Comparison of ENCODE assay signal across 24 cellular contexts in the genomic region with DNA sequence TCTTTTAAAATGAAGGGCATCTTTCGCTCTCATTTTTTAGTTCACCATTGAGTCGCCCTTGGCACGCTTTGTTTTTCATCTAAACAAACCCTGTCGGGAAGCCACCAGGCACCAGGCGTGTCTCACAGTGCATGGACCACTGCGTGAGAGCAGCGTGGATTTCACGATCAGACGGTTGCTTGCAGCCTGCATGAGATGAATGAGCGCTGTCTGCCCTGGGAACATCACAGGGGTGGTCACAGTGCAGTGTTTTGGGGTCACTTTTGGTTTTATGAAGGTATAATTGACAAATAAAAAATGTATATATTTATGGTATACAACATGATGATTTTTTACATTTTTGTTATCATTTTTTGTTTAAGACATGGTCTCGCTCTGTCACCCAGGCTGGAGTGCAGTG.
"Had no signal": no experiment of that assay in that cellular context is flagged by ENCODE, and none has a peak within 500 bp of the region (broad histone marks: within the 10 kb centered on the region; RNA-seq: fewer than 3 reads in every experiment).

No MANE protein-coding gene starts in this region.

- H3K4me3 ChIP-seq: stomach, suprapubic skin, testis, thoracic aorta, thyroid gland, tibial artery, tibial nerve, transverse colon, upper lobe of left lung, upper lobe of right lung, uterus, vagina had no signal

- H3K9me3 ChIP-seq: stomach, suprapubic skin, testis, thoracic aorta, thyroid gland, tibial artery, tibial nerve, transverse colon, upper lobe of left lung, upper lobe of right lung, uterus, vagina had no signal

- H3K27ac ChIP-seq: stomach, suprapubic skin, testis, thoracic aorta, thyroid gland, tibial artery, tibial nerve, transverse colon, upper lobe of left lung, upper lobe of right lung, uterus, vagina had no signal

- H3K4me1 ChIP-seq: stomach, testis, thyroid gland, tibial artery, tibial nerve, transverse colon, upper lobe of left lung, upper lobe of right lung, uterus, vagina had no signal

- DNase-seq: stimulated activated CD4-positive, alpha-beta T cell treated with anti-CD3 and anti-CD28 coated beads, Interleukin-2, amount 100 ng/mL, for 48 hours; stimulated activated CD4-positive, alpha-beta T cell treated with anti-CD3 and anti-CD28 coated beads, Interleukin-4, amount 100 ng/mL, for 1 hour; stimulated activated CD4-positive, alpha-beta T cell treated with anti-CD3 and anti-CD28 coated beads, Interleukin-4, amount 100 ng/mL, for 24 hours; stimulated activated CD4-positive, alpha-beta T cell treated with anti-CD3 and anti-CD28 coated beads, Interleukin-4, amount 100 ng/mL, for 4 hours; stimulated activated CD8-positive, alpha-beta memory T cell treated with anti-CD3 and anti-CD28 coated beads, Interleukin-4, amount 100 ng/mL, for 48 hours; stimulated activated naive B cell treated with anti-CD40 and anti-IgM and Interleukin-4, amounts not matched to agents 10 μg/mL and 1 μg/mL and 100 μg/mL, for 72 hours; stimulated activated naive CD4-positive, alpha-beta T cell; stimulated activated naive CD4-positive, alpha-beta T cell treated with Interleukin-2 at 50 U/mL for 16 hours; stimulated activated naive CD8-positive, alpha-beta T cell treated with anti-CD3 and anti-CD28 coated beads, Interleukin-15, amount 100 ng/mL, for 72 hours; stimulated activated naive CD8-positive, alpha-beta T cell treated with anti-CD3 and anti-CD28 coated beads, Interleukin-15, Interleukin-2, amounts not matched to agents 100 U/mL and 50 U/mL, for 24 hours; stomach; substantia nigra; testis; thyroid gland; tibial artery; transverse colon; trophoblast cell; upper lobe of left lung; upper lobe of right lung; uterus had no signal

- H3K27me3 ChIP-seq: testis, thyroid gland, tibial artery, tibial nerve, transverse colon, upper lobe of left lung, uterus, vagina had no signal

- H3K36me3 ChIP-seq: stomach, suprapubic skin, thoracic aorta, thyroid gland, tibial artery, tibial nerve, transverse colon, upper lobe of left lung, upper lobe of right lung, uterus, vagina had no signal
